In genomic region chr3:61387817-61388216, GRCh38 we compare ENCODE assay signal across 25 cellular contexts.
"Had no signal": no experiment of that assay in that cellular context is flagged by ENCODE, and none has a peak within 500 bp of the region (broad histone marks: within the 10 kb centered on the region; RNA-seq: fewer than 3 reads in every experiment).

No MANE protein-coding gene starts in this region.

- H3K4me1 ChIP-seq: gastroesophageal sphincter, heart left ventricle, left lung, psoas muscle, sigmoid colon, suprapubic skin, transverse colon, vagina had no signal

- H3K9me3 ChIP-seq: ovary, psoas muscle, suprapubic skin, transverse colon, vagina had no signal

- H3K4me3 Mint-ChIP-seq: naive thymus-derived CD8-positive, alpha-beta T cell; nephron progenitor cell; stimulated activated naive CD8-positive, alpha-beta T cell treated with anti-CD3 and anti-CD28 coated beads, Interleukin-15, amount 100 ng/mL, for 72 hours had no signal

- H3K9me3 Mint-ChIP-seq: stimulated activated naive CD8-positive, alpha-beta T cell treated with anti-CD3 and anti-CD28 coated beads, Interleukin-15, amount 100 ng/mL, for 72 hours had no signal

- H3K4me2 ChIP-seq: hepatocyte had no signal

- H3K4me3 ChIP-seq: dorsolateral prefrontal cortex, gastroesophageal sphincter, heart left ventricle, hepatocyte, left lung, ovary, psoas muscle, sigmoid colon, suprapubic skin, transverse colon, vagina had no signal

- H3K79me2 ChIP-seq: hepatocyte had no signal

- H3K27ac Mint-ChIP-seq: naive thymus-derived CD8-positive, alpha-beta T cell; nephron progenitor cell; stimulated activated naive CD8-positive, alpha-beta T cell treated with anti-CD3 and anti-CD28 coated beads, Interleukin-15, amount 100 ng/mL, for 72 hours had no signal

- DNase-seq: dorsolateral prefrontal cortex; effector CD4-positive, alpha-beta T cell; foreskin fibroblast; heart left ventricle; kidney; left cardiac atrium; left lung; naive thymus-derived CD8-positive, alpha-beta T cell; nephron progenitor cell; nucleus accumbens; ovary; posterior cingulate gyrus; psoas muscle; right cardiac atrium; sigmoid colon; stimulated activated CD4-positive, alpha-beta T cell treated with anti-CD3 and anti-CD28 coated beads, Interleukin-2, amount 100 ng/mL, for 48 hours; stimulated activated naive CD4-positive, alpha-beta T cell; stimulated activated naive CD8-positive, alpha-beta T cell treated with anti-CD3 and anti-CD28 coated beads, Interleukin-15, amount 100 ng/mL, for 72 hours; transverse colon had no signal

- H3K27ac ChIP-seq: dorsolateral prefrontal cortex, epithelial cell of prostate, gastroesophageal sphincter, heart left ventricle, hepatocyte, left lung, ovary, psoas muscle, sigmoid colon, suprapubic skin, transverse colon, vagina had no signal

- H3K27me3 ChIP-seq: dorsolateral prefrontal cortex, gastroesophageal sphincter, heart left ventricle, hepatocyte, left lung, ovary, sigmoid colon, suprapubic skin, transverse colon, vagina had no signal

- H3K36me3 ChIP-seq: gastroesophageal sphincter, heart left ventricle, left lung, ovary, sigmoid colon, suprapubic skin, transverse colon, vagina had no signal

- ATAC-seq: esophagus mucosa; gastroesophageal sphincter; heart left ventricle; left cardiac atrium; left lung; naive thymus-derived CD8-positive, alpha-beta T cell; psoas muscle; right cardiac atrium; stimulated activated naive CD8-positive, alpha-beta T cell treated with anti-CD3 and anti-CD28 coated beads, Interleukin-15, amount 100 ng/mL, for 72 hours had no signal

- H2AFZ ChIP-seq: hepatocyte had no signal

- H3K4me1 Mint-ChIP-seq: naive thymus-derived CD8-positive, alpha-beta T cell; nephron progenitor cell; stimulated activated naive CD8-positive, alpha-beta T cell treated with anti-CD3 and anti-CD28 coated beads, Interleukin-15, amount 100 ng/mL, for 72 hours had no signal
